ENCODE assay signal across 1 cellular context in genomic region chr1:214454619-214455396, GRCh38.
TF ChIP-seq lines count a peak whose summit lies in the region.

No MANE protein-coding gene starts in this region.

TF ChIP-seq in H1, 55 proteins besides CTCF, POLR2A, EP300 and RAD21 (continued from another document):
- TF ChIP-seq CEBPB (IDR thresholded peaks at IDR 0.05; ENCODE audit: low read depth, low read length) = no peak
- no peak for TF ChIP-seq POU5F1 (IDR thresholded peaks at IDR 0.05; ENCODE audit: low read depth, low read length)
- no peak for TF ChIP-seq TCF12 (IDR thresholded peaks at IDR 0.05; ENCODE audit: low read depth, low read length)
